13 cellular contexts compared by ENCODE assay signal in genomic region chr7:138889566-138889965, GRCh38.
DNase-seq lines count a peak whose midpoint lies in the region; ATAC-seq and TF ChIP-seq lines count a peak whose summit lies in the region.
"Had no signal": no experiment of that assay in that cellular context is flagged by ENCODE, and none has a peak within 500 bp of the region (broad histone marks: within the 10 kb centered on the region; RNA-seq: fewer than 3 reads in every experiment).

No MANE protein-coding gene starts in this region.

- intact Hi-C loops in activated CD8-positive, alpha-beta T cell treated with anti-CD3 and anti-CD28 coated beads for 36 hours (cut with micrococcal nuclease): loop anchor here (10.0 kb wide), 1 partner anchor 185 kb away; no protein-coding TSS in a partner anchor
- intact Hi-C loops in Caco-2 (cut with micrococcal nuclease; ENCODE audit: unreplicated experiment): no loop called here

- no peaks in the 10 kb centered on the region for H3K9me3 ChIP-seq in Caco-2
- H3K9me3 ChIP-seq: body of pancreas, heart left ventricle, testis had no signal

- H3K9me3 Mint-ChIP-seq in nephron progenitor cell: no peaks in the 10 kb centered on the region
- no peaks in the 10 kb centered on the region for H3K9me3 Mint-ChIP-seq in activated CD8-positive, alpha-beta T cell treated with anti-CD3 and anti-CD28 coated beads for 36 hours
- no peaks in the 10 kb centered on the region for H3K9me3 Mint-ChIP-seq in stimulated activated effector memory CD8-positive, alpha-beta T cell treated with anti-CD3 and anti-CD28 coated beads, Interleukin-12 subunit alpha, Interleukin-12 subunit beta, amount 100 ng/mL, for 72 hours
- H3K9me3 Mint-ChIP-seq in Caco-2 (ENCODE audit: unreplicated experiment): no peaks in the 10 kb centered on the region
- H3K9me3 Mint-ChIP-seq: effector memory CD8-positive, alpha-beta T cell had no signal

- H3K4me1 Mint-ChIP-seq in nephron progenitor cell (peaks cover 51% of the 10 kb centered on the region), Caco-2 (ENCODE audit: low read depth, unreplicated experiment) (peaks cover 17% of the 10 kb centered on the region)
- H3K4me1 Mint-ChIP-seq in activated CD8-positive, alpha-beta T cell treated with anti-CD3 and anti-CD28 coated beads for 36 hours (ENCODE audit: low read depth): peaks cover 7% of the 10 kb centered on the region
- H3K4me1 Mint-ChIP-seq in stimulated activated effector memory CD8-positive, alpha-beta T cell treated with anti-CD3 and anti-CD28 coated beads, Interleukin-12 subunit alpha, Interleukin-12 subunit beta, amount 100 ng/mL, for 72 hours: no peaks in the 10 kb centered on the region

- peak overlapping the region; percentile 49 for H3K27ac Mint-ChIP-seq in nephron progenitor cell
- H3K27ac Mint-ChIP-seq in activated CD8-positive, alpha-beta T cell treated with anti-CD3 and anti-CD28 coated beads for 36 hours: no peak overlapping the region
- H3K27ac Mint-ChIP-seq in stimulated activated effector memory CD8-positive, alpha-beta T cell treated with anti-CD3 and anti-CD28 coated beads, Interleukin-12 subunit alpha, Interleukin-12 subunit beta, amount 100 ng/mL, for 72 hours: no peak overlapping the region
- no peak overlapping the region for H3K27ac Mint-ChIP-seq in Caco-2 (ENCODE audit: unreplicated experiment)
- H3K27ac Mint-ChIP-seq: effector memory CD8-positive, alpha-beta T cell had no signal

- no TSS peak for BruUV-seq in Caco-2 (replicated peaks; lab: Mats Ljungman, UMichigan)

- no peaks in the 10 kb centered on the region for H3K27me3 ChIP-seq in Caco-2 (replicated peaks; ENCODE audit: control insufficient read depth, insufficient read depth, low read length)
- H3K27me3 ChIP-seq: body of pancreas, heart left ventricle, testis had no signal

- H3K4me3 Mint-ChIP-seq in nephron progenitor cell: no peak overlapping the region
- H3K4me3 Mint-ChIP-seq in activated CD8-positive, alpha-beta T cell treated with anti-CD3 and anti-CD28 coated beads for 36 hours: no peak overlapping the region
- H3K4me3 Mint-ChIP-seq in stimulated activated effector memory CD8-positive, alpha-beta T cell treated with anti-CD3 and anti-CD28 coated beads, Interleukin-12 subunit alpha, Interleukin-12 subunit beta, amount 100 ng/mL, for 72 hours: no peak overlapping the region
- no peak overlapping the region for H3K4me3 Mint-ChIP-seq in Caco-2 (ENCODE audit: unreplicated experiment)
- H3K4me3 Mint-ChIP-seq: effector memory CD8-positive, alpha-beta T cell had no signal

- TF ChIP-seq CTCF in HFF-Myc (IDR thresholded peaks at IDR 0.05; ENCODE audit: low read depth, low read length, missing control alignments) (no peak), nephron progenitor cell (IDR thresholded peaks at IDR 0.05) (no peak), Caco-2 (IDR thresholded peaks at IDR 0.05; ENCODE audit: insufficient read depth in 1 of 2, low read depth in 1 of 2, low read length in 1 of 2, severe bottlenecking in 1 of 2, unreplicated experiment in 1 of 2) (no peak)
- TF ChIP-seq CTCF in activated CD8-positive, alpha-beta T cell treated with anti-CD3 and anti-CD28 coated beads for 36 hours (IDR thresholded peaks at IDR 0.05): no peak

- H3K4me1 ChIP-seq in Caco-2: peaks cover 5% of the 10 kb centered on the region
- H3K4me1 ChIP-seq: testis had no signal

- CTCF ChIA-PET in activated CD8-positive, alpha-beta T cell treated with anti-CD3 and anti-CD28 coated beads for 36 hours (lab: Charles Lee): interaction anchor here (1.2 to 6.3 kb wide), 2 partner anchors 8 to 18 kb away, joined by 3 to 89 read pairs; no protein-coding TSS in a partner anchor
- CTCF ChIA-PET in Caco-2 (lab: Charles Lee): no interaction called here

- no peak for ATAC-seq in activated CD8-positive, alpha-beta T cell treated with anti-CD3 and anti-CD28 coated beads for 36 hours
- no peak for ATAC-seq in stimulated activated effector memory CD8-positive, alpha-beta T cell treated with anti-CD3 and anti-CD28 coated beads, Interleukin-12 subunit alpha, Interleukin-12 subunit beta, amount 100 ng/mL, for 72 hours
- ATAC-seq: body of pancreas; effector memory CD8-positive, alpha-beta T cell; heart left ventricle had no signal

- H3K36me3 Mint-ChIP-seq in nephron progenitor cell (ENCODE audit: low read depth) (peaks cover 66% of the 10 kb centered on the region), Caco-2 (ENCODE audit: insufficient read depth, unreplicated experiment) (peaks cover 15% of the 10 kb centered on the region)
- no peaks in the 10 kb centered on the region for H3K36me3 Mint-ChIP-seq in activated CD8-positive, alpha-beta T cell treated with anti-CD3 and anti-CD28 coated beads for 36 hours (ENCODE audit: low read depth)
- H3K36me3 Mint-ChIP-seq in stimulated activated effector memory CD8-positive, alpha-beta T cell treated with anti-CD3 and anti-CD28 coated beads, Interleukin-12 subunit alpha, Interleukin-12 subunit beta, amount 100 ng/mL, for 72 hours: no peaks in the 10 kb centered on the region

- H3K4me3 ChIP-seq in HFF-Myc (replicated peaks; ENCODE audit: low read depth, low read length) (no peak overlapping the region), Caco-2 (ENCODE audit: low read depth, low read length) (no peak overlapping the region)
- H3K4me3 ChIP-seq: body of pancreas, heart left ventricle, testis had no signal

- H3K27me3 Mint-ChIP-seq in nephron progenitor cell (ENCODE audit: low read depth, poor library complexity): peaks cover 4% of the 10 kb centered on the region
- H3K27me3 Mint-ChIP-seq in activated CD8-positive, alpha-beta T cell treated with anti-CD3 and anti-CD28 coated beads for 36 hours: no peaks in the 10 kb centered on the region
- no peaks in the 10 kb centered on the region for H3K27me3 Mint-ChIP-seq in Caco-2 (ENCODE audit: insufficient read depth, unreplicated experiment)

- peak; percentile 41 for DNase-seq in HFF-Myc (ENCODE audit: extremely low read depth, low read depth)
- peak; percentile 56 for DNase-seq in NCI-H146 treated with DMSO at 0.1 percent for 48 hours (lab: John Stamatoyannopoulos, UW; ENCODE audit: unreplicated experiment)
- DNase-seq in amniotic epithelial cell (ENCODE audit: low read depth): peak; percentile 28
- DNase-seq in nephron progenitor cell: no peak
- DNase-seq in activated CD8-positive, alpha-beta T cell treated with anti-CD3 and anti-CD28 coated beads for 36 hours: no peak
- no peak for DNase-seq in stimulated activated effector memory CD8-positive, alpha-beta T cell treated with anti-CD3 and anti-CD28 coated beads, Interleukin-12 subunit alpha, Interleukin-12 subunit beta, amount 100 ng/mL, for 72 hours (ENCODE audit: low spot score in 2 of 2)
- no peak for DNase-seq in Caco-2
- DNase-seq: activated CD4-positive, CD25-positive, alpha-beta regulatory T cell treated with anti-CD3 and anti-CD28 coated beads, Interleukin-2, amount 50 U/mL, for 72 hours; activated T-cell treated with anti-CD3 and anti-CD28 coated beads, Interleukin-2, amount 50 U/mL, for 48 hours; body of pancreas; effector memory CD8-positive, alpha-beta T cell; heart left ventricle; testis had no signal

- H3K36me3 ChIP-seq in Caco-2 (ENCODE audit: control insufficient read depth, insufficient read depth, low read length): no peaks in the 10 kb centered on the region; the same call in 1 of the 2 replicates

- POLR2A ChIA-PET in activated CD8-positive, alpha-beta T cell treated with anti-CD3 and anti-CD28 coated beads for 36 hours (lab: Charles Lee): no interaction called here
- POLR2A ChIA-PET in Caco-2 (lab: Charles Lee): no interaction called here

Comparison
In these comparisons a context has a peak if more than half of its experiments do, and no peak if none do; other contexts are left out.
1. DNase-seq: peak in HFF-Myc (single experiment), NCI-H146 treated with DMSO at 0.1 percent for 48 hours (single experiment) and amniotic epithelial cell (single experiment); none in nephron progenitor cell (single experiment), activated CD8-positive, alpha-beta T cell treated with anti-CD3 and anti-CD28 coated beads for 36 hours (single experiment), stimulated activated effector memory CD8-positive, alpha-beta T cell treated with anti-CD3 and anti-CD28 coated beads, Interleukin-12 subunit alpha, Interleukin-12 subunit beta, amount 100 ng/mL, for 72 hours (0 of 2) and Caco-2 (0 of 2).